20 cellular contexts compared by ENCODE assay signal in genomic region chr6:54185885-54186284, GRCh38.
DNase-seq lines count a peak whose midpoint lies in the region; ATAC-seq, FAIRE-seq and TF ChIP-seq lines count a peak whose summit lies in the region.
"Had no signal": no experiment of that assay in that cellular context is flagged by ENCODE, and none has a peak within 500 bp of the region (broad histone marks: within the 10 kb centered on the region; RNA-seq: fewer than 3 reads in every experiment).

No MANE protein-coding gene starts in this region.

- H3K36me3 ChIP-seq in PC-3 (ENCODE audit: low read depth, low read length): no peaks in the 10 kb centered on the region
- H3K36me3 ChIP-seq in keratinocyte (ENCODE audit: control insufficient read depth in 2 of 2, extremely low read depth in 1 of 2, insufficient read depth in 2 of 2, low read length in 2 of 2): no peaks in the 10 kb centered on the region
- H3K36me3 ChIP-seq: BE2C had no signal

- peak; percentile 100 for ATAC-seq in PC-3

- H3K4me3 ChIP-seq in PC-3 (ENCODE audit: low read length): no peak overlapping the region
- H3K4me3 ChIP-seq in keratinocyte (ENCODE audit: control insufficient read depth in 2 of 3, extremely low read depth in 1 of 3, insufficient read depth in 2 of 3, low read depth in 1 of 3, low read length in 3 of 3): no peak overlapping the region

- H2AFZ ChIP-seq in PC-3 (ENCODE audit: low read length): no peak overlapping the region
- H2AFZ ChIP-seq in keratinocyte (ENCODE audit: control insufficient read depth, low read length): no peak overlapping the region

- H3F3A ChIP-seq in PC-3 (ENCODE audit: low read length, unreplicated experiment): no peaks in the 10 kb centered on the region

- no peak overlapping the region for H3K4me3 Mint-ChIP-seq in nephron progenitor cell
- H3K4me3 Mint-ChIP-seq: CD4-positive, CD25-positive, alpha-beta regulatory T cell; CD8-positive, alpha-beta memory T cell; H9 had no signal

- no peaks in the 10 kb centered on the region for H3K79me2 ChIP-seq in PC-3 (ENCODE audit: low read length)
- H3K79me2 ChIP-seq in keratinocyte (ENCODE audit: control insufficient read depth, insufficient read depth, low read length): no peaks in the 10 kb centered on the region

- no peaks in the 10 kb centered on the region for H3K27me3 ChIP-seq in PC-3 (ENCODE audit: low read length)
- H3K27me3 ChIP-seq in keratinocyte (ENCODE audit: control insufficient read depth, extremely low read depth, insufficient read depth, low read length): no peaks in the 10 kb centered on the region
- H3K27me3 ChIP-seq: BE2C had no signal

- H3K9me3 ChIP-seq in PC-3 (ENCODE audit: low read length) (no peaks in the 10 kb centered on the region), keratinocyte (ENCODE audit: control insufficient read depth, low read depth, low read length) (no peaks in the 10 kb centered on the region)
- H3K9me3 ChIP-seq: BE2C had no signal

- no peak overlapping the region for H3K4me2 ChIP-seq in PC-3 (ENCODE audit: low read length)
- H3K4me2 ChIP-seq in keratinocyte (ENCODE audit: control insufficient read depth, extremely low read depth, insufficient read depth, low read depth, low read length): no peak overlapping the region

- CTCF ChIA-PET in PC-3 (lab: Charles Lee): no interaction called here

- no peaks in the 10 kb centered on the region for H3K9me3 Mint-ChIP-seq in nephron progenitor cell
- H3K9me3 Mint-ChIP-seq: H9 had no signal

- H3K27ac Mint-ChIP-seq in nephron progenitor cell: no peak overlapping the region
- H3K27ac Mint-ChIP-seq: CD4-positive, CD25-positive, alpha-beta regulatory T cell; CD8-positive, alpha-beta memory T cell; H9 had no signal

- BruUV-seq in PC-3 (replicated peaks; lab: Mats Ljungman, UMichigan): no TSS peak

- H3K36me3 Mint-ChIP-seq in nephron progenitor cell (ENCODE audit: low read depth): no peaks in the 10 kb centered on the region
- H3K36me3 Mint-ChIP-seq: CD4-positive, CD25-positive, alpha-beta regulatory T cell; CD8-positive, alpha-beta memory T cell had no signal

- intact Hi-C loops in PC-3 (cut with micrococcal nuclease): no loop called here

- FAIRE-seq in keratinocyte (lab: Jason Lieb, UNC): peak; percentile 26
- FAIRE-seq: A204.1, GM12892, GM18507, H1 had no signal

- peaks cover 7% of the 10 kb centered on the region for H3K4me1 ChIP-seq in PC-3 (ENCODE audit: insufficient read depth, low read length)
- no peaks in the 10 kb centered on the region for H3K4me1 ChIP-seq in keratinocyte (ENCODE audit: control insufficient read depth, extremely low read depth, insufficient read depth, low read length)
- H3K4me1 ChIP-seq: BE2C had no signal

- H3K9me2 ChIP-seq in PC-3 (replicated peaks; ENCODE audit: low read length): no peaks in the 10 kb centered on the region

- TF ChIP-seq CTCF in PC-3 (conservative IDR thresholded peaks at IDR 0.05; ENCODE audit: low read depth, low read length) (no peak), keratinocyte (optimal IDR thresholded peaks at IDR 0.05 in 1 of 3, IDR thresholded peaks at IDR 0.05 in 1 of 3, conservative IDR thresholded peaks at IDR 0.05 in 1 of 3; ENCODE audit: extremely low read depth in 1 of 3, insufficient read depth in 2 of 3, low read length in 3 of 3) (no peak), nephron progenitor cell (IDR thresholded peaks at IDR 0.05) (no peak)

- H3K9ac ChIP-seq in PC-3 (ENCODE audit: low read length): no peak overlapping the region
- no peak overlapping the region for H3K9ac ChIP-seq in keratinocyte (ENCODE audit: control insufficient read depth, extremely low read depth, insufficient read depth, low read length)

- peak; percentile 88 for DNase-seq in DMS53 treated with DMSO at 0.1 percent for 48 hours (lab: John Stamatoyannopoulos, UW; ENCODE audit: unreplicated experiment)
- peak; percentile 87 for DNase-seq in PC-3
- no peak for DNase-seq in keratinocyte (ENCODE audit: low read depth, low spot score)
- DNase-seq in cerebellar cortex (ENCODE audit: low spot score): no peak
- no peak for DNase-seq in nephron progenitor cell
- DNase-seq in hypothalamus (lab: John Stamatoyannopoulos, UW): no peak
- DNase-seq: ACHN; BE2C; C1 segment of cervical spinal cord; CD4-positive, CD25-positive, alpha-beta regulatory T cell; CD8-positive, alpha-beta memory T cell; COR-L47; DMS 273 treated with DMSO at 0.1 percent for 48 hours; DMS79; GDM1; H9 had no signal

- H3K4me1 Mint-ChIP-seq in nephron progenitor cell: no peaks in the 10 kb centered on the region
- H3K4me1 Mint-ChIP-seq: CD4-positive, CD25-positive, alpha-beta regulatory T cell; CD8-positive, alpha-beta memory T cell had no signal

- no peaks in the 10 kb centered on the region for H4K20me1 ChIP-seq in PC-3 (ENCODE audit: low read length)
- no peaks in the 10 kb centered on the region for H4K20me1 ChIP-seq in keratinocyte (ENCODE audit: control insufficient read depth, extremely low read depth, insufficient read depth, low read length)

- H3K27me3 Mint-ChIP-seq in nephron progenitor cell (ENCODE audit: low read depth, poor library complexity): peaks cover 2% of the 10 kb centered on the region
- H3K27me3 Mint-ChIP-seq: CD4-positive, CD25-positive, alpha-beta regulatory T cell; CD8-positive, alpha-beta memory T cell had no signal

- POLR2A ChIA-PET in PC-3 (lab: Charles Lee; ENCODE audit: unreplicated experiment): no interaction called here

- dilution Hi-C loops in keratinocyte (cut with MboI; ENCODE audit: extremely low pct_ligation_motif_present, low sequenced_read_pairs): no loop called here

- H3K27ac ChIP-seq in PC-3 (ENCODE audit: low read length): no peak overlapping the region
- H3K27ac ChIP-seq in keratinocyte (ENCODE audit: control insufficient read depth, insufficient read depth, low read length): no peak overlapping the region

- no peaks in the 10 kb centered on the region for H3K9me1 ChIP-seq in keratinocyte (ENCODE audit: control insufficient read depth, extremely low read depth, insufficient read depth, low read length)

Comparison
In these comparisons a context has a peak if more than half of its experiments do, and no peak if none do; other contexts are left out.
1. DNase-seq: peak in DMS53 treated with DMSO at 0.1 percent for 48 hours (single experiment) and PC-3 (single experiment); none in keratinocyte (single experiment), cerebellar cortex (single experiment), nephron progenitor cell (single experiment) and hypothalamus (0 of 51).